Comparison of ENCODE assay signal across 8 cellular contexts in genomic region chr7:6826151-6826550, GRCh38. TPM values are rescaled to one million over a fixed set of nuclear protein-coding genes. Genes with fewer than 3 reads are reported as not detected.
DNase-seq lines count a peak whose midpoint lies in the region; ATAC-seq lines count a peak whose summit lies in the region.
"Not testable (repeated sequence)": the region's sequence is repeated elsewhere in the genome, so short reads cannot be mapped to it uniquely, and the experiment has no call there.

TSS of gene CCZ1B (minus strand) at chr7:6826275. CDS start at chr7:6826197, 78 bp downstream.

- DNase-seq in NCI-H1930 (lab: John Stamatoyannopoulos, UW) (peak; percentile 46 to 72), amniotic stem cell (lab: John Stamatoyannopoulos, UW) (peak; percentile 3), right cardiac atrium (peak; percentile 85 to 95 (median 92)), renal cortical epithelial cell (ENCODE audit: low read depth) (peak; percentile 18)

- H3K4me1 ChIP-seq in right cardiac atrium (ENCODE audit: control insufficient read depth, insufficient read depth, low read length); urinary bladder (ENCODE audit: insufficient read depth): not testable (repeated sequence)

- H3K4me3 ChIP-seq in right cardiac atrium (ENCODE audit: low read length) (peak within 1 kb of the TSS; percentile 51), urinary bladder (ENCODE audit: low read depth, low read length) (peak within 1 kb of the TSS; percentile 43)

- H3K9me3 ChIP-seq in right cardiac atrium (ENCODE audit: control insufficient read depth, low read length): not testable (repeated sequence)

- peak within 1 kb of the TSS; percentile 64 for H3K27ac ChIP-seq in right cardiac atrium (ENCODE audit: low read length)
- not testable (repeated sequence) for H3K27ac ChIP-seq in urinary bladder (ENCODE audit: low read depth)

- intact Hi-C loops in T-helper 2 cell treated with Interferon-gamma antibody and Interleukin-4, amounts not matched to agents 100 ng/mL and 5 ng/mL, for 36 hours (cut with micrococcal nuclease); right cardiac atrium (cut with DNase I): not testable (repeated sequence)

- not testable (repeated sequence) for H3K36me3 ChIP-seq in urinary bladder (ENCODE audit: insufficient read depth)

- not testable (repeated sequence) for H3K27me3 ChIP-seq in right cardiac atrium (ENCODE audit: control insufficient read depth, insufficient read depth)

- WGBS in right cardiac atrium: 3% methylated on average over 25 of the region's 35 CpGs
- WGBS in urinary bladder: under 1% methylated on average over 27 of the region's 35 CpGs

- ATAC-seq in GM18502 (IDR thresholded peaks at IDR 0.05; ENCODE audit: poor library complexity, unreplicated experiment) (peak; percentile 100), HG02938 (IDR thresholded peaks at IDR 0.05; ENCODE audit: unreplicated experiment) (peak; percentile 98), right cardiac atrium (peak; percentile 97 to 99)

RNA-seq across cellular contexts. Expression of gene CCZ1B, which starts in this region (rescaled TPM):
- 76.7 and 93.1 TPM in 2 replicates for total RNA-seq in T-helper 2 cell treated with Interferon-gamma antibody and Interleukin-4, amounts not matched to agents 100 ng/mL and 5 ng/mL, for 36 hours
- 10 to 100 TPM; 30.9 to 51.3 (median 41.2) TPM for total RNA-seq in right cardiac atrium
- polyA plus RNA-seq in right cardiac atrium: 22.6 TPM
- 16.3 and 23.1 TPM in 2 replicates for total RNA-seq in renal cortical epithelial cell
- total RNA-seq in urinary bladder: 147 TPM
- polyA plus RNA-seq in urinary bladder: 21.1 TPM

Comparison
In these comparisons a context has a peak if more than half of its experiments do, and no peak if none do; other contexts are left out.
1. DNase-seq: peak in every context shown above with its lines; median percentile 92 in right cardiac atrium; 59 in NCI-H1930; 18 in renal cortical epithelial cell; 3 in amniotic stem cell.